In the genomic region with DNA sequence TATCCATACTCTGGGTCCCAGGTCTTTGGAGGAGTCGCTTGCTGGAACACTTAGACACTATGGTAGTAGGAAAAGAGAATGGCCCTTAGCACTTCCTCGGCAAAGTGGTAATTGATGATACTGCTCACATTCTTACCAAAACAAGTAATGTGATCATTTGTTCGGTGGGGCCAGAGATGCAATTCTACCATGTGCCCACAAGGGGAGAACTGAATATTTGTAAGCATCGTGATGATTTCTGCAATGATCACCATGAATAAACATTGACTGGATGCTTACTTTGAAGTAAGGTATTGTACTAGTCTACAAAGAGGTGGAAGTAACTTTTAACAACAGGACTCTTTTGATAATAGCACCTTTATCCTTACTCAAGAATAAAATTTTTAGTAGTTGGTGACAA, we compare ENCODE assay signal across 12 cellular contexts.
DNase-seq lines count a peak whose midpoint lies in the region; ATAC-seq and TF ChIP-seq lines count a peak whose summit lies in the region.
"Had no signal": no experiment of that assay in that cellular context is flagged by ENCODE, and none has a peak within 500 bp of the region (broad histone marks: within the 10 kb centered on the region; RNA-seq: fewer than 3 reads in every experiment).

No MANE protein-coding gene starts in this region.

- TF ChIP-seq POLR2A in vagina (IDR thresholded peaks at IDR 0.05), result no peak

- DNase-seq in COLO829 (ENCODE audit: low spot score), result peak; percentile 18
- DNase-seq in astrocyte of the cerebellum (ENCODE audit: low read depth), result no peak
- no peak for DNase-seq in lower lobe of right lung
- DNase-seq in GM03348 (ENCODE audit: low spot score), result no peak
- DNase-seq in vagina (ENCODE audit: extremely low spot score in 2 of 2), result no peak
- DNase-seq in kidney glomerular epithelial cell (lab: John Stamatoyannopoulos, UW), result no peak
- DNase-seq: activated CD8-positive, alpha-beta memory T cell treated with anti-CD3 and anti-CD28 coated beads, Interleukin-2, amount 50 U/mL, for 48 hours; central memory CD4-positive, alpha-beta T cell; NCI-H1105 treated with DMSO at 0.1 percent for 48 hours had no signal

- in situ Hi-C loops in astrocyte of the cerebellum (cut with HindIII; ENCODE audit: low sequenced_read_pairs), result no loop called here

- H3K4me3 ChIP-seq in astrocyte of the cerebellum (ENCODE audit: low read depth, low read length) (no peak overlapping the region), lower lobe of right lung (no peak overlapping the region), vagina (no peak overlapping the region)

- H3K9me3 ChIP-seq in lower lobe of right lung (no peaks in the 10 kb centered on the region), vagina (no peaks in the 10 kb centered on the region)
- H3K9me3 ChIP-seq: neutrophil had no signal

- ATAC-seq in HG02798 (IDR thresholded peaks at IDR 0.05; ENCODE audit: poor library complexity, unreplicated experiment) (peak; percentile 39), lower lobe of right lung (no peak), GM21737 (IDR thresholded peaks at IDR 0.05; ENCODE audit: unreplicated experiment) (no peak)

- TF ChIP-seq CTCF in astrocyte of the cerebellum (IDR thresholded peaks at IDR 0.05; ENCODE audit: low read depth, low read length, missing control alignments), result peak; percentile 18
- peak; percentile 17 for TF ChIP-seq CTCF in lower lobe of right lung (IDR thresholded peaks at IDR 0.05)
- no peak for TF ChIP-seq CTCF in vagina (IDR thresholded peaks at IDR 0.05)

- no peaks in the 10 kb centered on the region for H3K36me3 ChIP-seq in lower lobe of right lung
- H3K36me3 ChIP-seq in vagina, result no peaks in the 10 kb centered on the region
- H3K36me3 ChIP-seq: neutrophil had no signal

- no peak overlapping the region for H3K27ac ChIP-seq in lower lobe of right lung
- H3K27ac ChIP-seq in vagina, result no peak overlapping the region
- H3K27ac ChIP-seq: neutrophil had no signal

- intact Hi-C loops in lower lobe of right lung (cut with DNase I) (no loop called here), vagina (cut with DNase I) (no loop called here)

- H3K4me1 ChIP-seq in lower lobe of right lung (no peaks in the 10 kb centered on the region), vagina (no peaks in the 10 kb centered on the region)

- H3K27me3 ChIP-seq in lower lobe of right lung (ENCODE audit: low read depth) (no peaks in the 10 kb centered on the region), vagina (no peaks in the 10 kb centered on the region)
- H3K27me3 ChIP-seq: neutrophil had no signal

Comparison
In these comparisons a context has a peak if more than half of its experiments do, and no peak if none do; other contexts are left out.
1. CTCF ChIP-seq: peak in astrocyte of the cerebellum (single experiment) and lower lobe of right lung (single experiment); none in vagina (0 of 3).